ENCODE assay signal across 1 cellular context in genomic region chr12:108856428-108857157, GRCh38.
TF ChIP-seq lines count a peak whose summit lies in the region.

No MANE protein-coding gene starts in this region.

TF ChIP-seq in H1, 55 proteins besides CTCF, POLR2A, EP300 and RAD21:
- TF ChIP-seq SUZ12 (IDR thresholded peaks at IDR 0.05; ENCODE audit: low read length) (peak; percentile 47; the same call in 1 of the 2 replicates), KDM4A (IDR thresholded peaks at IDR 0.05; ENCODE audit: low read depth, low read length, severe bottlenecking) (peak; percentile 33), CHD2 (IDR thresholded peaks at IDR 0.05; ENCODE audit: low read length) (no peak)
